Comparison of ENCODE assay signal across 8 cellular contexts in the genomic region with DNA sequence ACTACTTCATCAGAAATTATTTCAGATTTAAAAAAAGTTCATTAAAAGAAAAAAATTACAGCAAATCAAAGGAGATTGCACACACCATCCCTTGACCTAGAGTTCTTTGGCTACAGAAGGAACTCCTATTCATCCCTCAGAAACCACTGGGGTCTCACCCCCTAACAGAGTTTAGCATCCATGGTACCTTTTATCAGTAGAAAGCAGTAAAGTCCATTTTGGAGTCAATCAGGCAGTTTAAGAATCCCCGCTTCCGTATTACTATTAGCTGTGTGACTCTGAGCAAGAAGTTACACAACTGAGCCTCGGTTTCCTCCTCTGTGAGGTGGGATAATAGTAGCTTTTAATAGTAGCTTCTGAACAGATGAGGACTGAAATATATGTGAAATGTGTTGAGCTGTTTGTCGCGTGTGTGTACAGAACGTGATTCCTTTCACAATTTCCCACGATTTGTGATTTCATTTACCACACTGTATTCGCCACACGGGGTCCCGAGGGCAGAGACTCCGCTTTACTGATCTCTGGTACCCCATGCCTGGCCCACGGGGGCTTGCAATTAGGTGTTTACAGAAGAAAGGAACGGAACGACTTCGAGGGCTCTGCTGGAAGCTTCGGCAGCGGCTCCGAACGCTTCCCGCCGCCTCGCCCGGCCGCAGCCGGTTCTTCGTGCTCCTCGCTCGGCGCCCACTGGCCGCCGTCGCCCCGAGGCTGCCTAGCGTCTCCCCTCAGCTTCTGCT.
A peak's percentile ranks its signal among the peaks of the same experiment; 100 is the strongest.
DNase-seq lines count a peak whose midpoint lies in the region; ATAC-seq, FAIRE-seq and TF ChIP-seq lines count a peak whose summit lies in the region.

No MANE protein-coding gene starts in this region.

- H3K4me1 ChIP-seq in H9 (ENCODE audit: insufficient read depth, low read length), result peaks cover 4% of the 10 kb centered on the region; the same call in 1 of the 2 replicates
- H3K4me1 ChIP-seq in H1 (replicated peaks in 1 of 4; ENCODE audit: control insufficient read depth in 3 of 4, insufficient read depth in 4 of 4, low read length in 3 of 4), result peaks cover 3 to 14% (median 5%) of the 10 kb centered on the region in 4 experiments; a peak in 4 of 7 replicates
- peaks cover 41% of the 10 kb centered on the region for H3K4me1 ChIP-seq in mucosa of stomach (ENCODE audit: control insufficient read depth, insufficient read depth, low read length)

- H3K23me2 ChIP-seq in H9 (ENCODE audit: insufficient read length, low read depth, low read length, poor library complexity, severe bottlenecking) (peaks cover 19% of the 10 kb centered on the region), H1 (ENCODE audit: low read depth, low read length) (peaks cover 12% of the 10 kb centered on the region)

- no CpG with 5 or more reads among the region's 34 CpGs for WGBS in H9 (ENCODE audit: extremely low coverage, insufficient read length, low lambda C conversion rate)
- WGBS in H1 (ENCODE audit: extremely low coverage in 1 of 2, insufficient coverage in 1 of 2, insufficient read length in 1 of 2, insufficient replicate concordance in 2 of 2, low coverage in 1 of 2, low lambda C conversion rate in 2 of 2, missing lambda C conversion rate in 1 of 2), 2 experiments, result 10% methylated on average over 32 of the region's 34 CpGs; no CpG with 5 or more reads in 1 of the 2 experiments

- DNase-seq in AG04450 (ENCODE audit: low read depth, low spot score) (no peak), H9 (no peak), T-cell (peak in 14 of 34 experiments; percentile 4 to 27 (median 14)), H1 (ENCODE audit: low read depth in 1 of 2, low spot score in 2 of 2) (no peak), cerebellum (ENCODE audit: low spot score) (no peak), NCI-H446 treated with DMSO at 0.1 percent for 48 hours (lab: John Stamatoyannopoulos, UW) (no peak)

- H3K4me3 ChIP-seq in AG04450 (ENCODE audit: low read depth, low read length) (peak overlapping the region; percentile 71), H1 (ENCODE audit: extremely low read depth in 1 of 4, insufficient read depth in 2 of 4, low read depth in 3 of 4, low read length in 4 of 4) (peak overlapping the region; percentile 44 to 85 (median 64)), mucosa of stomach (ENCODE audit: low read length) (peak overlapping the region; percentile 40)

- H4K8ac ChIP-seq in H9 (replicated peaks; ENCODE audit: insufficient read length, low read depth, low read length), result no peak overlapping the region
- peak overlapping the region; percentile 95 for H4K8ac ChIP-seq in H1 (ENCODE audit: extremely low read depth, insufficient read depth, low read length)

- H3K4ac ChIP-seq in H9 (ENCODE audit: low read depth, low read length) (no peak overlapping the region), H1 (replicated peaks; ENCODE audit: insufficient read length, low read depth, low read length) (no peak overlapping the region)

- H2BK12ac ChIP-seq in H9 (ENCODE audit: insufficient read length, low read depth, low read length), result no peak overlapping the region
- H2BK12ac ChIP-seq in H1 (ENCODE audit: low read depth, low read length), result no peak overlapping the region

- no peak for TF ChIP-seq POLR2A in H1 (IDR thresholded peaks at IDR 0.05; ENCODE audit: control extremely low read depth in 1 of 2, low read depth in 2 of 2, low read length in 2 of 2)

- no peaks in the 10 kb centered on the region for H3K36me3 Mint-ChIP-seq in H9 (ENCODE audit: insufficient read depth in 1 of 3, low read depth in 3 of 3)
- no peaks in the 10 kb centered on the region for H3K36me3 Mint-ChIP-seq in T-cell

- H3T11ph ChIP-seq in H9 (ENCODE audit: low read length), result no peak overlapping the region

- H3K79me1 ChIP-seq in H9 (ENCODE audit: insufficient read depth, low read depth, low read length, poor library complexity, severe bottlenecking) (no peaks in the 10 kb centered on the region), H1 (ENCODE audit: low read depth, low read length) (no peaks in the 10 kb centered on the region)

- H3K23ac ChIP-seq in H9 (ENCODE audit: insufficient read length, low read depth, low read length) (no peak overlapping the region), H1 (ENCODE audit: insufficient read length) (no peak overlapping the region)

- H3K27ac Mint-ChIP-seq in H9 (no peak overlapping the region), T-cell (no peak overlapping the region)

- H3K4me1 Mint-ChIP-seq in H9, result peaks cover 17 to 20% of the 10 kb centered on the region in 2 experiments
- peaks cover 21 to 29% (median 22%) of the 10 kb centered on the region in 3 donors for H3K4me1 Mint-ChIP-seq in T-cell

- H3K4me2 ChIP-seq in H9 (ENCODE audit: insufficient read depth, insufficient read length, low read length), result peak overlapping the region; percentile 70
- H3K4me2 ChIP-seq in H1 (ENCODE audit: insufficient read depth in 1 of 2, low read depth in 2 of 2, low read length in 2 of 2), result peak overlapping the region; percentile 79 to 93

- CTCF ChIA-PET in AG04450 (lab: Charles Lee), result interaction anchor here (0.8 to 2.2 kb wide), 2 partner anchors 10 to 160 kb away, joined by 3 to 11 read pairs; no protein-coding TSS in a partner anchor
- CTCF ChIA-PET in T-cell (lab: Charles Lee), result interaction anchor here in 1 of 2 donors (0.7 kb wide), 2 partner anchors 9 to 138 kb away, joined by 3 to 4 read pairs; no protein-coding TSS in a partner anchor
- CTCF ChIA-PET in H1 (lab: Charles Lee; ENCODE audit: partially characterized antibody), result interaction anchor here (0.6 to 2.8 kb wide), 7 partner anchors 18 to 681 kb away, joined by 3 to 6 read pairs (median 3); no protein-coding TSS in a partner anchor

- TF ChIP-seq CTCF in AG04450 (IDR thresholded peaks at IDR 0.05; ENCODE audit: low read depth, low read length) (peak; percentile 17; the same call in 1 of the 2 replicates), H9 (conservative IDR thresholded peaks at IDR 0.05) (no peak), H1 (IDR thresholded peaks at IDR 0.05; ENCODE audit: control extremely low read depth in 1 of 3, insufficient read depth in 1 of 3, low read depth in 1 of 3, low read length in 3 of 3) (no peak)

- FAIRE-seq in H1 (lab: Jason Lieb, UNC), result no peak

- H3K27me3 ChIP-seq in AG04450 (ENCODE audit: control insufficient read depth, insufficient read depth, low read length), result no peaks in the 10 kb centered on the region
- H3K27me3 ChIP-seq in H9 (ENCODE audit: insufficient read depth, low read length), result no peaks in the 10 kb centered on the region; the same call in 1 of the 2 replicates
- H3K27me3 ChIP-seq in H1 (replicated peaks in 1 of 4; ENCODE audit: control insufficient read depth in 3 of 4, extremely low read depth in 1 of 4, insufficient read depth in 3 of 4, low read length in 3 of 4), result peaks cover 0 to 11% (median 10%) of the 10 kb centered on the region in 4 experiments; a peak in 5 of 7 replicates
- H3K27me3 ChIP-seq in mucosa of stomach (ENCODE audit: control insufficient read depth, insufficient read depth, low read length), result no peaks in the 10 kb centered on the region

- TF ChIP-seq EP300 in H1 (IDR thresholded peaks at IDR 0.05; ENCODE audit: borderline replicate concordance in 1 of 2, low read depth in 2 of 2, low read length in 2 of 2), result no peak

- H2BK20ac ChIP-seq in H9 (ENCODE audit: low read depth, low read length, poor library complexity, severe bottlenecking) (no peak overlapping the region), H1 (ENCODE audit: low read length) (no peak overlapping the region)

- no peak overlapping the region for H4K91ac ChIP-seq in H9 (ENCODE audit: insufficient read length, low read depth, low read length)
- H4K91ac ChIP-seq in H1 (replicated peaks; ENCODE audit: insufficient read length, low read length), result no peak overlapping the region

- H3K79me2 ChIP-seq in H9 (ENCODE audit: insufficient read depth, low read length) (no peaks in the 10 kb centered on the region), H1 (ENCODE audit: control insufficient read depth in 1 of 2, insufficient read depth in 2 of 2, low read length in 2 of 2) (no peaks in the 10 kb centered on the region)

- TF ChIP-seq RAD21 in H1 (IDR thresholded peaks at IDR 0.05 in 1 of 2, conservative IDR thresholded peaks at IDR 0.05 in 1 of 2; ENCODE audit: low read depth in 2 of 2, low read length in 2 of 2), result no peak

- peak overlapping the region; percentile 94 for H3K27ac ChIP-seq in AG04450 (ENCODE audit: low read depth, low read length)
- no peak overlapping the region for H3K27ac ChIP-seq in H9 (ENCODE audit: insufficient read length, low read depth, low read length)
- H3K27ac ChIP-seq in H1 (ENCODE audit: low read depth, low read length), result no peak overlapping the region

- H3K14ac ChIP-seq in H9 (ENCODE audit: insufficient read depth, low read length), result peak overlapping the region; percentile 83; the same call in 1 of the 2 replicates
- H3K14ac ChIP-seq in H1 (ENCODE audit: insufficient read length), result no peak overlapping the region

- H3K56ac ChIP-seq in H9 (ENCODE audit: insufficient read length, low read depth, low read length), result no peak overlapping the region
- H3K56ac ChIP-seq in H1 (replicated peaks; ENCODE audit: insufficient read length, low read depth, low read length), result no peak overlapping the region

- no peak overlapping the region for H2BK5ac ChIP-seq in H9 (ENCODE audit: insufficient read length, low read length)
- no peak overlapping the region; the same call in 1 of the 2 replicates for H2BK5ac ChIP-seq in H1 (ENCODE audit: low read depth, low read length)

- no peaks in the 10 kb centered on the region for H3K9me3 ChIP-seq in AG04450 (ENCODE audit: control insufficient read depth, insufficient read depth, low read length)
- H3K9me3 ChIP-seq in H9 (ENCODE audit: control insufficient read depth, low read depth, low read length), result no peaks in the 10 kb centered on the region
- no peaks in the 10 kb centered on the region; a peak in 1 of 4 replicates for H3K9me3 ChIP-seq in H1 (ENCODE audit: insufficient read depth in 2 of 2, low read depth in 1 of 2, low read length in 1 of 2)
- H3K9me3 ChIP-seq in mucosa of stomach (ENCODE audit: control insufficient read depth, low read length), result no peaks in the 10 kb centered on the region

- H2BK120ac ChIP-seq in H9 (ENCODE audit: low read depth, low read length, poor library complexity, severe bottlenecking) (no peak overlapping the region), H1 (replicated peaks; ENCODE audit: low read depth, low read length) (no peak overlapping the region)

- H2AFZ ChIP-seq in H9 (ENCODE audit: low read length) (no peak overlapping the region), H1 (ENCODE audit: low read length) (peak overlapping the region; percentile 55; the same call in 1 of the 2 replicates)

- peak overlapping the region; percentile 82 for H3K18ac ChIP-seq in H9 (ENCODE audit: insufficient read length, low read depth, low read length)
- H3K18ac ChIP-seq in H1 (ENCODE audit: extremely low read depth, low read length), result no peak overlapping the region; the same call in 1 of the 2 replicates

- H3K27me3 Mint-ChIP-seq in H9 (ENCODE audit: low read depth), result peaks cover 21% of the 10 kb centered on the region
- peaks cover 31 to 36% of the 10 kb centered on the region in 2 donors for H3K27me3 Mint-ChIP-seq in T-cell

- H3K9me3 Mint-ChIP-seq in H9, result no peaks in the 10 kb centered on the region; a peak in 2 of 5 replicates
- no peaks in the 10 kb centered on the region for H3K9me3 Mint-ChIP-seq in T-cell

- no peak overlapping the region for H2BK15ac ChIP-seq in H9 (ENCODE audit: low read depth, low read length)
- no peak overlapping the region for H2BK15ac ChIP-seq in H1 (ENCODE audit: low read length)

- H3K36me3 ChIP-seq in H1 (ENCODE audit: control insufficient read depth in 2 of 4, insufficient read depth in 4 of 4, low read length in 3 of 4), result no peaks in the 10 kb centered on the region
- no peaks in the 10 kb centered on the region for H3K36me3 ChIP-seq in mucosa of stomach (ENCODE audit: control insufficient read depth, insufficient read depth, low read length)

- no peak overlapping the region for H2AK5ac ChIP-seq in H9 (ENCODE audit: insufficient read length, low read length)
- no peak overlapping the region for H2AK5ac ChIP-seq in H1 (ENCODE audit: low read depth, low read length)

- POLR2A ChIA-PET in AG04450 (lab: Yijun Ruan, JAX), result interaction anchor here (0.5 to 3.3 kb wide), 9 partner anchors 20 to 912 kb away, joined by 3 to 64 read pairs (median 3); a partner anchor contains a TSS
- POLR2A ChIA-PET in T-cell (lab: Charles Lee), result interaction anchor here in 1 of 2 donors (0.7 to 1.2 kb wide), 2 partner anchors 91 to 121 kb away, joined by 4 to 6 read pairs; a partner anchor contains a TSS
- POLR2A ChIA-PET in H1 (lab: Charles Lee; ENCODE audit: partially characterized antibody), result interaction anchor here (0.7 to 3.8 kb wide), 10 partner anchors 12 to 138 kb away, joined by 3 to 35 read pairs (median 4); a partner anchor contains a TSS

- H4K20me1 ChIP-seq in H9 (ENCODE audit: control insufficient read depth, insufficient read depth, insufficient read length), result no peaks in the 10 kb centered on the region
- H4K20me1 ChIP-seq in H1 (replicated peaks in 1 of 2; ENCODE audit: control insufficient read depth in 1 of 2, insufficient read depth in 2 of 2, low read length in 2 of 2), result no peaks in the 10 kb centered on the region

- H3K4me3 Mint-ChIP-seq in H9 (peak overlapping the region; percentile 78 to 79), T-cell (peak overlapping the region; percentile 76 to 88 (median 78))

- H4K5ac ChIP-seq in H9 (ENCODE audit: insufficient read length, low read depth, low read length), result no peak overlapping the region
- H4K5ac ChIP-seq in H1 (ENCODE audit: insufficient read length, low read depth, low read length), result no peak overlapping the region

- H3K9ac ChIP-seq in H9 (ENCODE audit: extremely low read depth, insufficient read length, low read length) (peak overlapping the region; percentile 56), H1 (replicated peaks in 1 of 4; ENCODE audit: extremely low read depth in 1 of 4, low read depth in 3 of 4, low read length in 3 of 4) (peak overlapping the region; percentile 35 to 62 (median 54); a peak in 6 of 7 replicates), mucosa of stomach (ENCODE audit: low read length) (peak overlapping the region; percentile 97)

- peak; percentile 39 to 50 (median 44) for ATAC-seq in T-cell (replicated peaks in 1 of 4)
- no peak for ATAC-seq in GM21529 (IDR thresholded peaks at IDR 0.05; ENCODE audit: unreplicated experiment)
